Comparison of ENCODE assay signal across 8 cellular contexts in the genomic region with DNA sequence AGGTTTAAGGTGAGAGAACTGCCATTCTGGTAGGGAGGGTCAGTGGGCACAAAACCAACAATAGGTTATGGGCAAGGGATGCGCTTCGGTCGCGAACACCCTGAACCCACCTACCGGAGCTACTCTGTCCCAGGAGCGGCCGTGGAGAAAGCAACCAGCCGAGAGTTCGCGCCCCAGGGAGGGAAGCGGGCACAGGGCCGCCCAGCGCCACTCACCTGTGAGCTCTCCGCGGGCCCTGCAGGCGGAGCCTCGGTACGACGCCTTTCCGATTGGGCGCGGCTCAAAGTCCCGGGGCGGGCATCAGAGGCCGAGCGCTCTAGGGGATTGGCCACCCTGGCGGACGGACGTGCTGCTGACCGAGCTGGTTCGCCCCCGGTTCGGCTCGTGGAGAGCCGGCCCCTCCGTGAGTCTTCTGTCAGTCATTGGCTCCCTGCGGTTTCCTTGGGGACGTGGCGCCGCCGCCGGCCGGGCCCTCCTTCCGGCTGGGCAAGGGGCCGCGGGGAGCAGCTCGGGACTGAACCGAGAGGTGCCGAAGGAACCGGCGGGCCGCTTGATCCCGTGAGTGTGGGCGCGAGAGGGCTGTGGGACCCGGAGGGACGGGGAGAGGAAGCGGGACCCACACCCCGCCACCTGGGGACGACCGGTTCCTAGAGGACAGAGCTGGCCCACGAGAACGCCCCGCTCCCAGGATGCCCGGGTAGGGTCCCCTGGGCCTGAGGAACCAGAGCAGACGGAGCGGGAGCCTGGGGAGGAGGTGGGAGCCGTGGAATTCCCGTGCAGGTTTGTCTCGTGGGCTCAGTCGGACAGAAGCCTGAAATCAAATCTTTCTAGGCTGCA.
DNase-seq lines count a peak whose midpoint lies in the region; ATAC-seq, FAIRE-seq and TF ChIP-seq lines count a peak whose summit lies in the region.

A gene with protein sequence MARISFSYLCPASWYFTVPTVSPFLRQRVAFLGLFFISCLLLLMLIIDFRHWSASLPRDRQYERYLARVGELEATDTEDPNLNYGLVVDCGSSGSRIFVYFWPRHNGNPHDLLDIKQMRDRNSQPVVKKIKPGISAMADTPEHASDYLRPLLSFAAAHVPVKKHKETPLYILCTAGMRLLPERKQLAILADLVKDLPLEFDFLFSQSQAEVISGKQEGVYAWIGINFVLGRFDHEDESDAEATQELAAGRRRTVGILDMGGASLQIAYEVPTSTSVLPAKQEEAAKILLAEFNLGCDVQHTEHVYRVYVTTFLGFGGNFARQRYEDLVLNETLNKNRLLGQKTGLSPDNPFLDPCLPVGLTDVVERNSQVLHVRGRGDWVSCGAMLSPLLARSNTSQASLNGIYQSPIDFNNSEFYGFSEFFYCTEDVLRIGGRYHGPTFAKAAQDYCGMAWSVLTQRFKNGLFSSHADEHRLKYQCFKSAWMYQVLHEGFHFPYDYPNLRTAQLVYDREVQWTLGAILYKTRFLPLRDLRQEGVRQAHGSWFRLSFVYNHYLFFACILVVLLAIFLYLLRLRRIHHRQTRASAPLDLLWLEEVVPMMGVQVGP (plus strand): TSS at position 479 of the 837 bp plus-strand sequence. CDS start 448 bp downstream, outside the sequence.

- peak within 1 kb of the TSS; percentile 94 for H3K4me3 ChIP-seq in coronary artery

- no peak for TF ChIP-seq CTCF in coronary artery (IDR thresholded peaks at IDR 0.05)

- peak; percentile 98 for ATAC-seq in HG03442 (IDR thresholded peaks at IDR 0.05; ENCODE audit: unreplicated experiment)

- peak; percentile 97 for DNase-seq in Ammon's horn (ENCODE audit: low spot score)
- peak; percentile 95 for DNase-seq in GM19239 (ENCODE audit: insufficient read length, low spot score)
- peak; percentile 52 to 80 for DNase-seq in NCI-H524 (lab: John Stamatoyannopoulos, UW)
- DNase-seq in activated CD4-positive, alpha-beta T cell treated with anti-CD3 and anti-CD28 coated beads for 4 hours: peak; percentile 79 to 83
- peak; percentile 95 for DNase-seq in coronary artery (ENCODE audit: low spot score)
- peak; percentile 99 for DNase-seq in kidney tubule cell (ENCODE audit: low spot score)
- DNase-seq in stimulated activated CD4-positive, alpha-beta T cell treated with anti-CD3 and anti-CD28 coated beads, Interleukin-1b, Interleukin-23, amount 100 ng/mL, for 24 hours (ENCODE audit: low read depth in 4 of 4, low spot score in 1 of 4): peak; percentile 74 to 91 (median 81)

- peak; percentile 95 for FAIRE-seq in GM19239 (lab: Jason Lieb, UNC)

- H3K27ac ChIP-seq in coronary artery: peak within 1 kb of the TSS in 1 of 2 donors; percentile 51
